In genomic region chr4:142091085-142091513, GRCh38 we compare ENCODE assay signal across 13 cellular contexts.
A peak's percentile ranks its signal among the peaks of the same experiment; 100 is the strongest.
DNase-seq lines count a peak whose midpoint lies in the region; ATAC-seq and TF ChIP-seq lines count a peak whose summit lies in the region.
"Had no signal": no experiment of that assay in that cellular context is flagged by ENCODE, and none has a peak within 500 bp of the region (broad histone marks: within the 10 kb centered on the region; RNA-seq: fewer than 3 reads in every experiment).

No MANE protein-coding gene starts in this region.

- intact Hi-C loops in MCF 10A (cut with micrococcal nuclease): loop anchor here (1.0 to 10.0 kb wide), 3 partner anchors 238 to 746 kb away; no protein-coding TSS in a partner anchor
- intact Hi-C loops in right cardiac atrium (cut with DNase I): no loop called here
- intact Hi-C loops in activated T-helper 1 cell treated with anti-CD3 and anti-CD28 coated beads, Interleukin-12 subunit alpha, Interleukin-12 subunit beta, Interleukin-2, Interleukin-4 antibody, amounts not matched to agents 30 ng/mL and 10 ng/mL and 1 ng/mL, durations not matched to agents 14 hours and 24 hours and 36 hours (cut with micrococcal nuclease): no loop called here

- peak; percentile 80 to 82 for ATAC-seq in right cardiac atrium
- no peak for ATAC-seq in GM21576 (IDR thresholded peaks at IDR 0.05; ENCODE audit: unreplicated experiment)
- no peak for ATAC-seq in GM19351 (IDR thresholded peaks at IDR 0.05; ENCODE audit: unreplicated experiment)
- ATAC-seq: activated CD8-positive, alpha-beta memory T cell treated with anti-CD3 and anti-CD28 coated beads, Interleukin-2, amount 10 ng/mL, durations not matched to agents 7 days and 5 days had no signal

- peak overlapping the region; percentile 83 for H3K27ac ChIP-seq in right cardiac atrium (ENCODE audit: low read length)

- no peaks in the 10 kb centered on the region for H3K4me1 ChIP-seq in right cardiac atrium (ENCODE audit: control insufficient read depth, insufficient read depth, low read length)

- H3K27ac Mint-ChIP-seq in HFFc6: peak overlapping the region; percentile 100
- peak overlapping the region; percentile 97 for H3K27ac Mint-ChIP-seq in MCF 10A (ENCODE audit: low read depth, unreplicated experiment)
- no peak overlapping the region for H3K27ac Mint-ChIP-seq in activated T-helper 1 cell treated with anti-CD3 and anti-CD28 coated beads, Interleukin-12 subunit alpha, Interleukin-12 subunit beta, Interleukin-2, Interleukin-4 antibody, amounts not matched to agents 30 ng/mL and 10 ng/mL and 1 ng/mL, durations not matched to agents 14 hours and 24 hours and 36 hours
- H3K27ac Mint-ChIP-seq: activated CD8-positive, alpha-beta memory T cell treated with anti-CD3 and anti-CD28 coated beads, Interleukin-2, amount 10 ng/mL, durations not matched to agents 7 days and 5 days had no signal

- H3K27me3 Mint-ChIP-seq in HFFc6 (ENCODE audit: insufficient read depth) (peaks cover 4% of the 10 kb centered on the region), MCF 10A (ENCODE audit: insufficient read depth, unreplicated experiment) (no peaks in the 10 kb centered on the region)
- H3K27me3 Mint-ChIP-seq in activated T-helper 1 cell treated with anti-CD3 and anti-CD28 coated beads, Interleukin-12 subunit alpha, Interleukin-12 subunit beta, Interleukin-2, Interleukin-4 antibody, amounts not matched to agents 30 ng/mL and 10 ng/mL and 1 ng/mL, durations not matched to agents 14 hours and 24 hours and 36 hours (ENCODE audit: insufficient read depth): no peaks in the 10 kb centered on the region
- H3K27me3 Mint-ChIP-seq: activated CD8-positive, alpha-beta memory T cell treated with anti-CD3 and anti-CD28 coated beads, Interleukin-2, amount 10 ng/mL, durations not matched to agents 7 days and 5 days; naive B cell had no signal

- H3K36me3 Mint-ChIP-seq in HFFc6 (ENCODE audit: low read depth) (peaks cover 50% of the 10 kb centered on the region), MCF 10A (ENCODE audit: insufficient read depth, unreplicated experiment) (no peaks in the 10 kb centered on the region)
- H3K36me3 Mint-ChIP-seq in activated T-helper 1 cell treated with anti-CD3 and anti-CD28 coated beads, Interleukin-12 subunit alpha, Interleukin-12 subunit beta, Interleukin-2, Interleukin-4 antibody, amounts not matched to agents 30 ng/mL and 10 ng/mL and 1 ng/mL, durations not matched to agents 14 hours and 24 hours and 36 hours (ENCODE audit: low read depth): peaks cover 1% of the 10 kb centered on the region
- H3K36me3 Mint-ChIP-seq: naive B cell had no signal

- TSS peak; percentile 64 for BruUV-seq in MCF 10A (replicated peaks; lab: Mats Ljungman, UMichigan)

- no peaks in the 10 kb centered on the region for H3K27me3 ChIP-seq in right cardiac atrium (ENCODE audit: control insufficient read depth, insufficient read depth)

- H3K9me3 ChIP-seq in right cardiac atrium (ENCODE audit: control insufficient read depth, low read length): no peaks in the 10 kb centered on the region

- TF ChIP-seq CTCF in HFFc6 (IDR thresholded peaks at IDR 0.05) (no peak), MCF 10A (IDR thresholded peaks at IDR 0.05; ENCODE audit: unreplicated experiment) (no peak)

- CTCF ChIA-PET in MCF 10A (lab: Yijun Ruan, JAX): interaction anchor here (1.3 kb wide), 1 partner anchor 744 kb away, joined by 3 read pairs; no protein-coding TSS in a partner anchor

- DNase-seq in HFFc6: peak; percentile 95
- peak; percentile 98 for DNase-seq in MCF 10A (ENCODE audit: unreplicated experiment)
- DNase-seq in right cardiac atrium: peak in 1 of 3 donors; percentile 13
- peak; percentile 98 for DNase-seq in stromal cell of bone marrow (ENCODE audit: low read depth)
- no peak for DNase-seq in GOT3 (lab: John Stamatoyannopoulos, UW)
- DNase-seq in activated T-helper 1 cell treated with anti-CD3 and anti-CD28 coated beads, Interleukin-12 subunit alpha, Interleukin-12 subunit beta, Interleukin-2, Interleukin-4 antibody, amounts not matched to agents 30 ng/mL and 10 ng/mL and 1 ng/mL, durations not matched to agents 14 hours and 24 hours and 36 hours (ENCODE audit: low spot score): no peak
- DNase-seq: activated CD8-positive, alpha-beta memory T cell treated with anti-CD3 and anti-CD28 coated beads, Interleukin-2, amount 10 ng/mL, durations not matched to agents 7 days and 5 days; effector memory CD4-positive, alpha-beta T cell; naive B cell; NCI-H1105 treated with DMSO at 0.1 percent for 48 hours; SHP77 treated with DMSO at 0.1 percent for 48 hours had no signal

- H3K4me3 Mint-ChIP-seq in HFFc6: peak overlapping the region; percentile 74
- no peak overlapping the region for H3K4me3 Mint-ChIP-seq in MCF 10A (ENCODE audit: unreplicated experiment)
- H3K4me3 Mint-ChIP-seq in activated T-helper 1 cell treated with anti-CD3 and anti-CD28 coated beads, Interleukin-12 subunit alpha, Interleukin-12 subunit beta, Interleukin-2, Interleukin-4 antibody, amounts not matched to agents 30 ng/mL and 10 ng/mL and 1 ng/mL, durations not matched to agents 14 hours and 24 hours and 36 hours: no peak overlapping the region
- H3K4me3 Mint-ChIP-seq: activated CD8-positive, alpha-beta memory T cell treated with anti-CD3 and anti-CD28 coated beads, Interleukin-2, amount 10 ng/mL, durations not matched to agents 7 days and 5 days; naive B cell had no signal

- 39% methylated on average over 4 of the region's 4 CpGs for WGBS in right cardiac atrium

- H3K4me3 ChIP-seq in right cardiac atrium (ENCODE audit: low read length): no peak overlapping the region

- H3K4me1 Mint-ChIP-seq in HFFc6 (ENCODE audit: low read depth) (peaks cover 91% of the 10 kb centered on the region), MCF 10A (ENCODE audit: insufficient read depth, unreplicated experiment) (peaks cover 51% of the 10 kb centered on the region)
- no peaks in the 10 kb centered on the region for H3K4me1 Mint-ChIP-seq in activated T-helper 1 cell treated with anti-CD3 and anti-CD28 coated beads, Interleukin-12 subunit alpha, Interleukin-12 subunit beta, Interleukin-2, Interleukin-4 antibody, amounts not matched to agents 30 ng/mL and 10 ng/mL and 1 ng/mL, durations not matched to agents 14 hours and 24 hours and 36 hours (ENCODE audit: low read depth)
- H3K4me1 Mint-ChIP-seq: activated CD8-positive, alpha-beta memory T cell treated with anti-CD3 and anti-CD28 coated beads, Interleukin-2, amount 10 ng/mL, durations not matched to agents 7 days and 5 days; naive B cell had no signal

- POLR2A ChIA-PET in MCF 10A (lab: Yijun Ruan, JAX): interaction anchor here (0.6 to 1.0 kb wide), 7 partner anchors 9 to 913 kb away, joined by 3 to 6 read pairs (median 3); no protein-coding TSS in a partner anchor

- no peaks in the 10 kb centered on the region for H3K9me3 Mint-ChIP-seq in HFFc6
- no peaks in the 10 kb centered on the region for H3K9me3 Mint-ChIP-seq in MCF 10A (ENCODE audit: unreplicated experiment)
- no peaks in the 10 kb centered on the region for H3K9me3 Mint-ChIP-seq in activated T-helper 1 cell treated with anti-CD3 and anti-CD28 coated beads, Interleukin-12 subunit alpha, Interleukin-12 subunit beta, Interleukin-2, Interleukin-4 antibody, amounts not matched to agents 30 ng/mL and 10 ng/mL and 1 ng/mL, durations not matched to agents 14 hours and 24 hours and 36 hours
- H3K9me3 Mint-ChIP-seq: naive B cell had no signal

Comparison
In these comparisons a context has a peak if more than half of its experiments do, and no peak if none do; other contexts are left out.
1. DNase-seq: peak in HFFc6 (single experiment), MCF 10A (single experiment) and stromal cell of bone marrow (single experiment); none in GOT3 (single experiment) and activated T-helper 1 cell treated with anti-CD3 and anti-CD28 coated beads, Interleukin-12 subunit alpha, Interleukin-12 subunit beta, Interleukin-2, Interleukin-4 antibody, amounts not matched to agents 30 ng/mL and 10 ng/mL and 1 ng/mL, durations not matched to agents 14 hours and 24 hours and 36 hours (single experiment).
2. ATAC-seq: peak in right cardiac atrium (2 of 2); none in GM21576 (single experiment) and GM19351 (single experiment).